Comparison of ENCODE assay signal across 1 cellular context in the genomic region with DNA sequence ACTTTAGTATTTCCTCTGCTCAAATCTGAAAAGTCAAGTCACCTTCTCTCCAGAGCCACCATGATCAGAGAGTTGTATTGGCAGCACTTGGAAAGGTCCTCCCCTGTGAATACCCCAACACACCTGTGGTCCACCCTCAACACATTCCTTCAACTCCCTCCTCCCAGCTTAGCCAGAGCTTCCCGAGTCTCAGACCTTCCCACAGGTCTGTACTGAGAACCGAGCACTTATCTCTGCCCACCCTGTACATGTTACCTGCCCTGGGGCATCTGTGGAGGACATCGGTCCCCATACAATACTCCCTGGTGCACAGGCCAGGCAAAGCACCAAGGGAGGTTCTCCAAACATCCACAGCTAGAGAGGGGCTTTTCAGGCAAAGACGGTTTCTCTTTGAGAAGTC.
TF ChIP-seq lines count a peak whose summit lies in the region.

No MANE protein-coding gene starts in this region.

TF ChIP-seq in GM23338, 12 proteins besides CTCF, POLR2A, EP300 and RAD21:
- TF ChIP-seq STAT1 (IDR thresholded peaks at IDR 0.05; ENCODE audit: unreplicated experiment) (no peak), JUNB (IDR thresholded peaks at IDR 0.05; ENCODE audit: unreplicated experiment) (no peak), EZH2phosphoT487 (IDR thresholded peaks at IDR 0.05; ENCODE audit: unreplicated experiment) (no peak), ZNF331 (CRISPR knock-in tag; IDR thresholded peaks at IDR 0.05; ENCODE audit: low read depth) (no peak), NANOG (IDR thresholded peaks at IDR 0.05; ENCODE audit: borderline replicate concordance) (no peak), CREB1 (CRISPR knock-in tag; IDR thresholded peaks at IDR 0.05; ENCODE audit: low read depth) (no peak), EZH2 (IDR thresholded peaks at IDR 0.05; ENCODE audit: low read depth, unreplicated experiment) (no peak), POLR2AphosphoS5 (IDR thresholded peaks at IDR 0.05; ENCODE audit: low read depth) (no peak), ZNF114 (CRISPR knock-in tag; IDR thresholded peaks at IDR 0.05) (no peak)
- TF ChIP-seq, protein P1, sequence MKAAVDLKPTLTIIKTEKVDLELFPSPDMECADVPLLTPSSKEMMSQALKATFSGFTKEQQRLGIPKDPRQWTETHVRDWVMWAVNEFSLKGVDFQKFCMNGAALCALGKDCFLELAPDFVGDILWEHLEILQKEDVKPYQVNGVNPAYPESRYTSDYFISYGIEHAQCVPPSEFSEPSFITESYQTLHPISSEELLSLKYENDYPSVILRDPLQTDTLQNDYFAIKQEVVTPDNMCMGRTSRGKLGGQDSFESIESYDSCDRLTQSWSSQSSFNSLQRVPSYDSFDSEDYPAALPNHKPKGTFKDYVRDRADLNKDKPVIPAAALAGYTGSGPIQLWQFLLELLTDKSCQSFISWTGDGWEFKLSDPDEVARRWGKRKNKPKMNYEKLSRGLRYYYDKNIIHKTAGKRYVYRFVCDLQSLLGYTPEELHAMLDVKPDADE (IDR thresholded peaks at IDR 0.05) = no peak
- TF ChIP-seq, protein P2, sequence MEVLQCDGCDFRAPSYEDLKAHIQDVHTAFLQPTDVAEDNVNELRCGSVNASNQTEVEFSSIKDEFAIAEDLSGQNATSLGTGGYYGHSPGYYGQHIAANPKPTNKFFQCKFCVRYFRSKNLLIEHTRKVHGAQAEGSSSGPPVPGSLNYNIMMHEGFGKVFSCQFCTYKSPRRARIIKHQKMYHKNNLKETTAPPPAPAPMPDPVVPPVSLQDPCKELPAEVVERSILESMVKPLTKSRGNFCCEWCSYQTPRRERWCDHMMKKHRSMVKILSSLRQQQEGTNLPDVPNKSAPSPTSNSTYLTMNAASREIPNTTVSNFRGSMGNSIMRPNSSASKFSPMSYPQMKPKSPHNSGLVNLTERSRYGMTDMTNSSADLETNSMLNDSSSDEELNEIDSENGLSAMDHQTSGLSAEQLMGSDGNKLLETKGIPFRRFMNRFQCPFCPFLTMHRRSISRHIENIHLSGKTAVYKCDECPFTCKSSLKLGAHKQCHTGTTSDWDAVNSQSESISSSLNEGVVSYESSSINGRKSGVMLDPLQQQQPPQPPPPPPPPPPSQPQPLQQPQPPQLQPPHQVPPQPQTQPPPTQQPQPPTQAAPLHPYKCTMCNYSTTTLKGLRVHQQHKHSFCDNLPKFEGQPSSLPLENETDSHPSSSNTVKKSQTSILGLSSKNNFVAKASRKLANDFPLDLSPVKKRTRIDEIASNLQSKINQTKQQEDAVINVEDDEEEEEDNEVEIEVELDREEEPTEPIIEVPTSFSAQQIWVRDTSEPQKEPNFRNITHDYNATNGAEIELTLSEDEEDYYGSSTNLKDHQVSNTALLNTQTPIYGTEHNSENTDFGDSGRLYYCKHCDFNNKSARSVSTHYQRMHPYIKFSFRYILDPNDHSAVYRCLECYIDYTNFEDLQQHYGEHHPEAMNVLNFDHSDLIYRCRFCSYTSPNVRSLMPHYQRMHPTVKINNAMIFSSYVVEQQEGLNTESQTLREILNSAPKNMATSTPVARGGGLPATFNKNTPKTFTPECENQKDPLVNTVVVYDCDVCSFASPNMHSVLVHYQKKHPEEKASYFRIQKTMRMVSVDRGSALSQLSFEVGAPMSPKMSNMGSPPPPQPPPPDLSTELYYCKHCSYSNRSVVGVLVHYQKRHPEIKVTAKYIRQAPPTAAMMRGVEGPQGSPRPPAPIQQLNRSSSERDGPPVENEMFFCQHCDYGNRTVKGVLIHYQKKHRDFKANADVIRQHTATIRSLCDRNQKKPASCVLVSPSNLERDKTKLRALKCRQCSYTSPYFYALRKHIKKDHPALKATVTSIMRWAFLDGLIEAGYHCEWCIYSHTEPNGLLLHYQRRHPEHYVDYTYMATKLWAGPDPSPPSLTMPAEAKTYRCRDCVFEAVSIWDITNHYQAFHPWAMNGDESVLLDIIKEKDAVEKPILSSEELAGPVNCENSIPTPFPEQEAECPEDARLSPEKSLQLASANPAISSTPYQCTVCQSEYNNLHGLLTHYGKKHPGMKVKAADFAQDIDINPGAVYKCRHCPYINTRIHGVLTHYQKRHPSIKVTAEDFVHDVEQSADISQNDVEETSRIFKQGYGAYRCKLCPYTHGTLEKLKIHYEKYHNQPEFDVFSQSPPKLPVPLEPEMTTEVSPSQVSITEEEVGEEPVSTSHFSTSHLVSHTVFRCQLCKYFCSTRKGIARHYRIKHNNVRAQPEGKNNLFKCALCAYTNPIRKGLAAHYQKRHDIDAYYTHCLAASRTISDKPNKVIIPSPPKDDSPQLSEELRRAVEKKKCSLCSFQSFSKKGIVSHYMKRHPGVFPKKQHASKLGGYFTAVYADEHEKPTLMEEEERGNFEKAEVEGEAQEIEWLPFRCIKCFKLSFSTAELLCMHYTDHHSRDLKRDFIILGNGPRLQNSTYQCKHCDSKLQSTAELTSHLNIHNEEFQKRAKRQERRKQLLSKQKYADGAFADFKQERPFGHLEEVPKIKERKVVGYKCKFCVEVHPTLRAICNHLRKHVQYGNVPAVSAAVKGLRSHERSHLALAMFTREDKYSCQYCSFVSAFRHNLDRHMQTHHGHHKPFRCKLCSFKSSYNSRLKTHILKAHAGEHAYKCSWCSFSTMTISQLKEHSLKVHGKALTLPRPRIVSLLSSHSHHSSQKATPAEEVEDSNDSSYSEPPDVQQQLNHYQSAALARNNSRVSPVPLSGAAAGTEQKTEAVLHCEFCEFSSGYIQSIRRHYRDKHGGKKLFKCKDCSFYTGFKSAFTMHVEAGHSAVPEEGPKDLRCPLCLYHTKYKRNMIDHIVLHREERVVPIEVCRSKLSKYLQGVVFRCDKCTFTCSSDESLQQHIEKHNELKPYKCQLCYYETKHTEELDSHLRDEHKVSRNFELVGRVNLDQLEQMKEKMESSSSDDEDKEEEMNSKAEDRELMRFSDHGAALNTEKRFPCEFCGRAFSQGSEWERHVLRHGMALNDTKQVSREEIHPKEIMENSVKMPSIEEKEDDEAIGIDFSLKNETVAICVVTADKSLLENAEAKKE (CRISPR knock-in tag; IDR thresholded peaks at IDR 0.05) = no peak
- TF ChIP-seq, protein P3, sequence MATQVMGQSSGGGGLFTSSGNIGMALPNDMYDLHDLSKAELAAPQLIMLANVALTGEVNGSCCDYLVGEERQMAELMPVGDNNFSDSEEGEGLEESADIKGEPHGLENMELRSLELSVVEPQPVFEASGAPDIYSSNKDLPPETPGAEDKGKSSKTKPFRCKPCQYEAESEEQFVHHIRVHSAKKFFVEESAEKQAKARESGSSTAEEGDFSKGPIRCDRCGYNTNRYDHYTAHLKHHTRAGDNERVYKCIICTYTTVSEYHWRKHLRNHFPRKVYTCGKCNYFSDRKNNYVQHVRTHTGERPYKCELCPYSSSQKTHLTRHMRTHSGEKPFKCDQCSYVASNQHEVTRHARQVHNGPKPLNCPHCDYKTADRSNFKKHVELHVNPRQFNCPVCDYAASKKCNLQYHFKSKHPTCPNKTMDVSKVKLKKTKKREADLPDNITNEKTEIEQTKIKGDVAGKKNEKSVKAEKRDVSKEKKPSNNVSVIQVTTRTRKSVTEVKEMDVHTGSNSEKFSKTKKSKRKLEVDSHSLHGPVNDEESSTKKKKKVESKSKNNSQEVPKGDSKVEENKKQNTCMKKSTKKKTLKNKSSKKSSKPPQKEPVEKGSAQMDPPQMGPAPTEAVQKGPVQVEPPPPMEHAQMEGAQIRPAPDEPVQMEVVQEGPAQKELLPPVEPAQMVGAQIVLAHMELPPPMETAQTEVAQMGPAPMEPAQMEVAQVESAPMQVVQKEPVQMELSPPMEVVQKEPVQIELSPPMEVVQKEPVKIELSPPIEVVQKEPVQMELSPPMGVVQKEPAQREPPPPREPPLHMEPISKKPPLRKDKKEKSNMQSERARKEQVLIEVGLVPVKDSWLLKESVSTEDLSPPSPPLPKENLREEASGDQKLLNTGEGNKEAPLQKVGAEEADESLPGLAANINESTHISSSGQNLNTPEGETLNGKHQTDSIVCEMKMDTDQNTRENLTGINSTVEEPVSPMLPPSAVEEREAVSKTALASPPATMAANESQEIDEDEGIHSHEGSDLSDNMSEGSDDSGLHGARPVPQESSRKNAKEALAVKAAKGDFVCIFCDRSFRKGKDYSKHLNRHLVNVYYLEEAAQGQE (IDR thresholded peaks at IDR 0.05; ENCODE audit: unreplicated experiment) = no peak
